8 cellular contexts compared by ENCODE assay signal in genomic region chr11:72821920-72822799, GRCh38. TPM values are rescaled to one million over a fixed set of nuclear protein-coding genes. Genes with fewer than 3 reads are reported as not detected.
DNase-seq lines count a peak whose midpoint lies in the region; ATAC-seq and TF ChIP-seq lines count a peak whose summit lies in the region.

No MANE protein-coding gene starts in this region.

- no peak overlapping the region for H4K8ac ChIP-seq in H9 (replicated peaks; ENCODE audit: insufficient read length, low read depth, low read length)

- H3K23ac ChIP-seq in H9 (ENCODE audit: insufficient read length, low read depth, low read length) = no peak overlapping the region

- no peak overlapping the region for H2BK5ac ChIP-seq in H9 (ENCODE audit: insufficient read length, low read length)

- H3K4me1 ChIP-seq in H9 (ENCODE audit: insufficient read depth, low read length) = peaks cover 2% of the 10 kb centered on the region; the same call in 1 of the 2 replicates
- H3K4me1 ChIP-seq in endodermal cell (ENCODE audit: control insufficient read depth, insufficient read depth, low read length) = no peaks in the 10 kb centered on the region

- H2BK120ac ChIP-seq in H9 (ENCODE audit: low read depth, low read length, poor library complexity, severe bottlenecking) = no peak overlapping the region

- no peak overlapping the region for H4K5ac ChIP-seq in H9 (ENCODE audit: insufficient read length, low read depth, low read length)

- WGBS in H9 (ENCODE audit: extremely low coverage, insufficient read length, low lambda C conversion rate) = no CpG with 5 or more reads among the region's 82 CpGs
- WGBS in endodermal cell (ENCODE audit: insufficient coverage in 1 of 2, insufficient read length in 1 of 2), 2 experiments = 4% methylated on average over 24 to 82 of the region's 82 CpGs

- peak overlapping the region; percentile 4; the same call in 1 of the 2 replicates for H3K14ac ChIP-seq in H9 (ENCODE audit: insufficient read depth, low read length)

- in situ Hi-C loops in Caki2 (cut with HindIII; ENCODE audit: low pct_unique_long_range_greater_than_20kb, low sequenced_read_pairs) = no loop called here

- no peak overlapping the region for H3K56ac ChIP-seq in H9 (ENCODE audit: insufficient read length, low read depth, low read length)

- H3K18ac ChIP-seq in H9 (ENCODE audit: insufficient read length, low read depth, low read length) = peak overlapping the region; percentile 23

- ATAC-seq in GM21526 (IDR thresholded peaks at IDR 0.05; ENCODE audit: low FRiP score, unreplicated experiment) = no peak

- H3K9me3 ChIP-seq in H9 (ENCODE audit: control insufficient read depth, low read depth, low read length) (no peaks in the 10 kb centered on the region), endodermal cell (ENCODE audit: control insufficient read depth, low read length) (no peaks in the 10 kb centered on the region)

- H2BK20ac ChIP-seq in H9 (ENCODE audit: low read depth, low read length, poor library complexity, severe bottlenecking) = no peak overlapping the region

- H2BK15ac ChIP-seq in H9 (ENCODE audit: low read depth, low read length) = no peak overlapping the region

- no peaks in the 10 kb centered on the region for H4K20me1 ChIP-seq in H9 (ENCODE audit: control insufficient read depth, insufficient read depth, insufficient read length)

- H3K4ac ChIP-seq in H9 (ENCODE audit: low read depth, low read length) = no peak overlapping the region

- no peaks in the 10 kb centered on the region for H3K79me2 ChIP-seq in H9 (ENCODE audit: insufficient read depth, low read length)

- H3K9ac ChIP-seq in H9 (ENCODE audit: extremely low read depth, insufficient read length, low read length) = no peak overlapping the region
- no peak overlapping the region for H3K9ac ChIP-seq in endodermal cell (ENCODE audit: extremely low read depth, low read length, poor library complexity, severe bottlenecking)

- H3K36me3 ChIP-seq in endodermal cell (ENCODE audit: control insufficient read depth, insufficient read depth, low read length) = peaks cover 7% of the 10 kb centered on the region

- DNase-seq in Caki2 (ENCODE audit: low read depth) = peak; percentile 82
- DNase-seq in H9 = peak; percentile 95
- peak; percentile 75 for DNase-seq in NCI-H510A treated with DMSO at 0.1 percent for 48 hours (lab: John Stamatoyannopoulos, UW)
- DNase-seq in activated T-cell treated with anti-CD3 and anti-CD28 coated beads for 1 hour (ENCODE audit: low read depth) = peak; percentile 71
- DNase-seq in endodermal cell = peak; percentile 98
- peak; percentile 96 for DNase-seq in mesenteric fat pad (ENCODE audit: low spot score)
- DNase-seq in stimulated activated CD8-positive, alpha-beta memory T cell treated with anti-CD3 and anti-CD28 coated beads, Interleukin-12 subunit alpha, Interleukin-12 subunit beta, amount 100 ng/mL, for 24 hours (ENCODE audit: extremely low read depth) = peak; percentile 45

- H3K9me3 Mint-ChIP-seq in H9 (no peaks in the 10 kb centered on the region; a peak in 2 of 5 replicates), endodermal cell (no peaks in the 10 kb centered on the region)

- H3K36me3 Mint-ChIP-seq in H9 (ENCODE audit: insufficient read depth in 1 of 3, low read depth in 3 of 3) (peaks cover 2 to 20% (median 18%) of the 10 kb centered on the region in 3 experiments; a peak in 6 of 7 replicates), endodermal cell (ENCODE audit: low read depth) (peaks cover 17% of the 10 kb centered on the region)

- H3K4me3 Mint-ChIP-seq in H9 = peak overlapping the region; percentile 62 to 65
- peak overlapping the region; percentile 53 for H3K4me3 Mint-ChIP-seq in endodermal cell

- no peak overlapping the region for H3T11ph ChIP-seq in H9 (ENCODE audit: low read length)

- H2BK12ac ChIP-seq in H9 (ENCODE audit: insufficient read length, low read depth, low read length) = no peak overlapping the region

- TF ChIP-seq CTCF in H9 (conservative IDR thresholded peaks at IDR 0.05) (peak; percentile 40; the same call in 1 of the 3 replicates), endodermal cell (conservative IDR thresholded peaks at IDR 0.05) (peak; percentile 42)

- H3K23me2 ChIP-seq in H9 (ENCODE audit: insufficient read length, low read depth, low read length, poor library complexity, severe bottlenecking) = peaks cover 13% of the 10 kb centered on the region

- H3K27me3 Mint-ChIP-seq in H9 (ENCODE audit: low read depth) (peaks cover 23% of the 10 kb centered on the region), endodermal cell (ENCODE audit: insufficient read depth) (peaks cover 23% of the 10 kb centered on the region)

- peak overlapping the region; percentile 61 for H3K4me2 ChIP-seq in H9 (ENCODE audit: insufficient read depth, insufficient read length, low read length)

- no peak overlapping the region for H2AFZ ChIP-seq in H9 (ENCODE audit: low read length)

- H3K79me1 ChIP-seq in H9 (ENCODE audit: insufficient read depth, low read depth, low read length, poor library complexity, severe bottlenecking) = no peaks in the 10 kb centered on the region

- peaks cover 12% of the 10 kb centered on the region in 2 experiments for H3K4me1 Mint-ChIP-seq in H9
- peaks cover 1% of the 10 kb centered on the region for H3K4me1 Mint-ChIP-seq in endodermal cell

- H3K27ac ChIP-seq in H9 (ENCODE audit: insufficient read length, low read depth, low read length) (no peak overlapping the region), endodermal cell (ENCODE audit: low read depth, low read length) (no peak overlapping the region)

- H3K27ac Mint-ChIP-seq in H9 (no peak overlapping the region), endodermal cell (no peak overlapping the region)

- H3K4me3 ChIP-seq in endodermal cell (ENCODE audit: low read length) = peak overlapping the region; percentile 76

- H3K27me3 ChIP-seq in H9 (ENCODE audit: insufficient read depth, low read length) = no peaks in the 10 kb centered on the region; the same call in 1 of the 2 replicates
- H3K27me3 ChIP-seq in endodermal cell (ENCODE audit: control insufficient read depth, insufficient read depth, low read length, poor library complexity, severe bottlenecking) = no peaks in the 10 kb centered on the region

- no peak overlapping the region for H4K91ac ChIP-seq in H9 (ENCODE audit: insufficient read length, low read depth, low read length)

- H2AK5ac ChIP-seq in H9 (ENCODE audit: insufficient read length, low read length) = no peak overlapping the region

RNA-seq across cellular contexts. Expression of gene ATG16L2, which starts 7.9 kb away (rescaled TPM):
- total RNA-seq in Caki2 (2014; rRNA removed; shearing (Covaris generic); ENCODE audit: low replicate concordance) = 5.5 and 20.9 TPM in 2 replicates
- 17.3 and 18.2 TPM in 2 replicates for total RNA-seq in H9 (2021)
- 10 to 100 TPM; 32.2 to 34.2 TPM for total RNA-seq in endodermal cell
- 21.4 TPM for polyA plus RNA-seq in endodermal cell (2013, experiment 1 of 2)
- 15.2 TPM for polyA plus RNA-seq in endodermal cell (2013, experiment 2 of 2)
- total RNA-seq in mesenteric fat pad = 29.5 TPM

RNA-seq across cellular contexts. Expression of gene STARD10, which starts 28.3 kb away (rescaled TPM):
- 56.8 and 68.2 TPM in 2 replicates for total RNA-seq in Caki2 (2014; rRNA removed; shearing (Covaris generic); ENCODE audit: low replicate concordance)
- total RNA-seq in H9 (2021) (24.4 and 24.7 TPM in 2 replicates), endodermal cell (10 to 100 TPM; 32.2 to 33.3 TPM), mesenteric fat pad (9.0 TPM)
- 23.2 TPM for polyA plus RNA-seq in endodermal cell (2013, experiment 1 of 2)
- polyA plus RNA-seq in endodermal cell (2013, experiment 2 of 2) = 21.0 TPM

Comparison
In these comparisons a context has a peak if more than half of its experiments do, and no peak if none do; other contexts are left out.
1. DNase-seq: peak in every context shown above with its lines; median percentile 98 in endodermal cell; 96 in mesenteric fat pad; 95 in H9; 82 in Caki2; 75 in NCI-H510A treated with DMSO at 0.1 percent for 48 hours; 71 in activated T-cell treated with anti-CD3 and anti-CD28 coated beads for 1 hour; 45 in stimulated activated CD8-positive, alpha-beta memory T cell treated with anti-CD3 and anti-CD28 coated beads, Interleukin-12 subunit alpha, Interleukin-12 subunit beta, amount 100 ng/mL, for 24 hours.